Comparison of ENCODE assay signal across 16 cellular contexts in the genomic region with DNA sequence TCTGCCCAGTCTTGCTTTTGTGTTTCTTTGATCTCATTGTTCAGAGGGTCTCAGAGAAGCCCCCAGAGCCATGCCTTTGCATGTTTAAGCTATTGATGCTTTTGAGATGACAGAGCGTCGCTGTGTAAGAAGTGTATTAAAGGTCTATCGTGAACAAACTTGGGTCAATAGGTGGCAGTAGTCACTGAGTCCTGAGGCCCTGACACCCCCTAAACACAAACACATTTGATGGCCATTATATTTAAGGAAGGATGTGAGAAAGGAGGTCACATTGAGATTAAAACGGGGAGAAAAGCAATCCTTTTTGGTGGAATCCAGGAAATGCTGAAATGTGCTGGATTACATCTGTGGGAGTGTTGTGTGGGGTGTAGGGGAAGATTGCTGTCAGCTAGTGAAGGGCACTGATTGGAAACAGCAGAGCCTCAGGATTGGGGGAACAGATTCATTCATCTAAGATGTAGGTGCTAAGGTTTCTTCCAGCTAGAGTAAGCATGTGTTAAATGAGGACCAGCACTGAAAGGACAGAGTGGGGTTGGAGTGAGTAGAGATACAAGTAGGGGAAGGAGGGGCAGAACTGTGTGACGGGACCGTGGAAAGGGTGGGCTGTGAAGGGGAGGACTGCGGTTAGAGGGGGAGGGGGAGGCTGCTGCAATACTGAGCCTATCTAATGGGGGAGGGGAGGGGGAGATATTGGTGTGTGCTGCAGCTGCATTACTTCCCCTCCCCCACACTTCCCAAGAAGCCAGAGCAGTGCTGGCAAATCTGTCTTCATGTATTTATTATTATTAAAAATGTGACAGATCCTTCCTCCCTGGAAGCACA. TPM values are rescaled to one million over a fixed set of nuclear protein-coding genes. Genes with fewer than 3 reads are reported as not detected.
DNase-seq lines count a peak whose midpoint lies in the region; ATAC-seq and TF ChIP-seq lines count a peak whose summit lies in the region.
"Had no signal": no experiment of that assay in that cellular context is flagged by ENCODE, and none has a peak within 500 bp of the region (broad histone marks: within the 10 kb centered on the region; RNA-seq: fewer than 3 reads in every experiment).

No MANE protein-coding gene starts in this region.

- H4K20me1 ChIP-seq in neural cell (ENCODE audit: insufficient read depth), result no peaks in the 10 kb centered on the region

- H3K4me3 ChIP-seq in choroid plexus epithelial cell (ENCODE audit: low read depth, low read length) (no peak overlapping the region), neural cell (ENCODE audit: low read length) (peak overlapping the region; percentile 57), aorta (ENCODE audit: low read length in 2 of 2) (no peak overlapping the region)
- H3K4me3 ChIP-seq: smooth muscle cell had no signal

- DNase-seq in NCI-H2107 treated with DMSO at 0.1 percent for 48 hours (lab: John Stamatoyannopoulos, UW; ENCODE audit: unreplicated experiment) (peak; percentile 38), NCI-H2107 (lab: John Stamatoyannopoulos, UW) (no peak), NAMALWA (ENCODE audit: low spot score) (peak; percentile 11), choroid plexus epithelial cell (ENCODE audit: low read depth) (no peak), progenitor cell of endocrine pancreas (ENCODE audit: low spot score, unreplicated experiment) (no peak), aorta (no peak)
- DNase-seq in activated CD4-positive, alpha-beta T cell treated with anti-CD3 and anti-CD28 coated beads for 4 hours, result no peak
- DNase-seq: activated effector memory CD4-positive, alpha-beta T cell treated with anti-CD3 and anti-CD28 coated beads, Interleukin-2, amount 50 U/mL, for 16 hours; effector CD8-positive, alpha-beta T cell; NCI-H2081 had no signal

- intact Hi-C loops in aorta (cut with DNase I), result loop anchor here in 1 of 2 donors (2.0 to 5.0 kb wide), 2 partner anchors 65 to 81 kb away; no protein-coding TSS in a partner anchor

- H3K27me3 ChIP-seq in neural cell (ENCODE audit: insufficient read depth, low read depth, low read length) (no peaks in the 10 kb centered on the region), aorta (ENCODE audit: control insufficient read depth in 1 of 2, insufficient read depth in 2 of 2, low read length in 1 of 2) (no peaks in the 10 kb centered on the region)

- H3K36me3 ChIP-seq in neural cell (ENCODE audit: insufficient read depth, low read length) (peaks cover 8% of the 10 kb centered on the region), aorta (ENCODE audit: control insufficient read depth in 1 of 2, insufficient read depth in 2 of 2, low read length in 1 of 2) (peaks cover 0 to 6% of the 10 kb centered on the region in 2 donors)

- no peaks in the 10 kb centered on the region for H3F3A ChIP-seq in neural cell (ENCODE audit: insufficient read depth, low read length, poor library complexity, severe bottlenecking)

- H3K27ac Mint-ChIP-seq in progenitor cell of endocrine pancreas, result no peak overlapping the region
- H3K27ac Mint-ChIP-seq: memory B cell had no signal

- peak overlapping the region; percentile 88 for H3K4me2 ChIP-seq in neural cell (ENCODE audit: low read length)
- H3K4me2 ChIP-seq: KMS-11, smooth muscle cell had no signal

- peak overlapping the region; percentile 28 for H2AFZ ChIP-seq in neural cell (ENCODE audit: low read depth, low read length)

- WGBS in aorta, 2 donors, result 47 to 48% methylated on average over 7 of the region's 7 CpGs

- H3K27me3 Mint-ChIP-seq in progenitor cell of endocrine pancreas, result no peaks in the 10 kb centered on the region
- H3K27me3 Mint-ChIP-seq: memory B cell had no signal

- H3K9ac ChIP-seq in neural cell (ENCODE audit: low read length), result peak overlapping the region; percentile 72
- H3K9ac ChIP-seq: KMS-11 had no signal

- peak; percentile 54 for TF ChIP-seq EP300 in neural cell (conservative IDR thresholded peaks at IDR 0.05; ENCODE audit: poor library complexity, severe bottlenecking)

- no peaks in the 10 kb centered on the region for H3K9me2 ChIP-seq in neural cell (ENCODE audit: insufficient read depth, low read length)

- no peak for ATAC-seq in aorta (ENCODE audit: low FRiP score)

- H3K4me1 Mint-ChIP-seq in progenitor cell of endocrine pancreas (ENCODE audit: low read depth), result peaks cover 5% of the 10 kb centered on the region

- H3K79me2 ChIP-seq in neural cell (replicated peaks; ENCODE audit: insufficient read depth, low read length), result no peaks in the 10 kb centered on the region

- H3K27ac ChIP-seq in neural cell (ENCODE audit: low read length), result peak overlapping the region; percentile 96
- H3K27ac ChIP-seq in aorta (ENCODE audit: low read depth in 1 of 2, low read length in 2 of 2), result no peak overlapping the region
- H3K27ac ChIP-seq: KMS-11 had no signal

- H3K36me3 Mint-ChIP-seq in progenitor cell of endocrine pancreas (ENCODE audit: insufficient read depth), result peaks cover 14% of the 10 kb centered on the region

- H3K9me3 Mint-ChIP-seq in progenitor cell of endocrine pancreas (ENCODE audit: low read depth), result no peaks in the 10 kb centered on the region
- H3K9me3 Mint-ChIP-seq: memory B cell had no signal

- H3K9me3 ChIP-seq in neural cell (ENCODE audit: low read length), result no peaks in the 10 kb centered on the region
- no peaks in the 10 kb centered on the region for H3K9me3 ChIP-seq in aorta (ENCODE audit: control insufficient read depth, low read length)

- H3K4me3 Mint-ChIP-seq in progenitor cell of endocrine pancreas (ENCODE audit: low read depth), result no peak overlapping the region
- H3K4me3 Mint-ChIP-seq: memory B cell had no signal

- TF ChIP-seq CTCF in choroid plexus epithelial cell (conservative IDR thresholded peaks at IDR 0.05; ENCODE audit: low read depth, low read length) (peak; percentile 12), neural cell (IDR thresholded peaks at IDR 0.05; ENCODE audit: poor library complexity, severe bottlenecking) (peak; percentile 79), progenitor cell of endocrine pancreas (IDR thresholded peaks at IDR 0.05; ENCODE audit: unreplicated experiment) (no peak)

- peak; percentile 76 for TF ChIP-seq RAD21 in neural cell (conservative IDR thresholded peaks at IDR 0.05)

- H3K4me1 ChIP-seq in aorta (ENCODE audit: control insufficient read depth in 1 of 2, insufficient read depth in 2 of 2, low read length in 2 of 2), result no peaks in the 10 kb centered on the region

TF ChIP-seq in neural cell, 6 proteins besides CTCF, POLR2A, EP300 and RAD21:
- TF ChIP-seq POLR2AphosphoS5 (IDR thresholded peaks at IDR 0.05) (peak; percentile 46), MXI1 (conservative IDR thresholded peaks at IDR 0.05; ENCODE audit: poor library complexity, severe bottlenecking) (peak; percentile 42), EZH2 (IDR thresholded peaks at IDR 0.05; ENCODE audit: borderline replicate concordance, insufficient read depth, low read length, poor library complexity, severe bottlenecking) (no peak), TAF1 (IDR thresholded peaks at IDR 0.05; ENCODE audit: low read depth) (no peak), SMC3 (conservative IDR thresholded peaks at IDR 0.05; ENCODE audit: poor library complexity) (peak; percentile 73)
- TF ChIP-seq, protein P1, sequence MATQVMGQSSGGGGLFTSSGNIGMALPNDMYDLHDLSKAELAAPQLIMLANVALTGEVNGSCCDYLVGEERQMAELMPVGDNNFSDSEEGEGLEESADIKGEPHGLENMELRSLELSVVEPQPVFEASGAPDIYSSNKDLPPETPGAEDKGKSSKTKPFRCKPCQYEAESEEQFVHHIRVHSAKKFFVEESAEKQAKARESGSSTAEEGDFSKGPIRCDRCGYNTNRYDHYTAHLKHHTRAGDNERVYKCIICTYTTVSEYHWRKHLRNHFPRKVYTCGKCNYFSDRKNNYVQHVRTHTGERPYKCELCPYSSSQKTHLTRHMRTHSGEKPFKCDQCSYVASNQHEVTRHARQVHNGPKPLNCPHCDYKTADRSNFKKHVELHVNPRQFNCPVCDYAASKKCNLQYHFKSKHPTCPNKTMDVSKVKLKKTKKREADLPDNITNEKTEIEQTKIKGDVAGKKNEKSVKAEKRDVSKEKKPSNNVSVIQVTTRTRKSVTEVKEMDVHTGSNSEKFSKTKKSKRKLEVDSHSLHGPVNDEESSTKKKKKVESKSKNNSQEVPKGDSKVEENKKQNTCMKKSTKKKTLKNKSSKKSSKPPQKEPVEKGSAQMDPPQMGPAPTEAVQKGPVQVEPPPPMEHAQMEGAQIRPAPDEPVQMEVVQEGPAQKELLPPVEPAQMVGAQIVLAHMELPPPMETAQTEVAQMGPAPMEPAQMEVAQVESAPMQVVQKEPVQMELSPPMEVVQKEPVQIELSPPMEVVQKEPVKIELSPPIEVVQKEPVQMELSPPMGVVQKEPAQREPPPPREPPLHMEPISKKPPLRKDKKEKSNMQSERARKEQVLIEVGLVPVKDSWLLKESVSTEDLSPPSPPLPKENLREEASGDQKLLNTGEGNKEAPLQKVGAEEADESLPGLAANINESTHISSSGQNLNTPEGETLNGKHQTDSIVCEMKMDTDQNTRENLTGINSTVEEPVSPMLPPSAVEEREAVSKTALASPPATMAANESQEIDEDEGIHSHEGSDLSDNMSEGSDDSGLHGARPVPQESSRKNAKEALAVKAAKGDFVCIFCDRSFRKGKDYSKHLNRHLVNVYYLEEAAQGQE (IDR thresholded peaks at IDR 0.05; ENCODE audit: borderline replicate concordance), result peak; percentile 26
TF ChIP-seq in neural cell: peak in this region for 4.

RNA-seq across cellular contexts. Expression of gene NGDN, which starts 12.7 kb away (rescaled TPM):
- polyA plus RNA-seq in neural cell (123 and 137 TPM in 2 replicates), aorta (10 to 100 TPM; 36.6 to 41.7 TPM)
- 65.2 and 72.1 TPM in 2 replicates for polyA minus RNA-seq in neural cell
- total RNA-seq in progenitor cell of endocrine pancreas (45.6 and 48.6 TPM in 2 replicates), aorta (10 to 100 TPM; 30.8 to 34.5 TPM)

RNA-seq across cellular contexts. Expression of gene MYH7, which starts 46.7 kb away (rescaled TPM):
- 0.08 and 0.12 TPM in 2 replicates for polyA plus RNA-seq in neural cell
- 0.49 and 0.69 TPM in 2 replicates for polyA minus RNA-seq in neural cell
- total RNA-seq in progenitor cell of endocrine pancreas, result not detected in 2 replicates
- not detected for total RNA-seq in aorta
- 1 to 10 TPM in 1 of 2 donors, under 1 TPM in 1; 0.33 to 1.6 TPM for polyA plus RNA-seq in aorta
- total RNA-seq: activated CD8-positive, alpha-beta memory T cell treated with anti-CD3 and anti-CD28 coated beads for 36 hours; omental fat pad; smooth muscle cell had no signal
- polyA plus RNA-seq: smooth muscle cell had no signal

Comparison
In these comparisons a context has a peak if more than half of its experiments do, and no peak if none do; other contexts are left out.
1. DNase-seq: peak in NCI-H2107 treated with DMSO at 0.1 percent for 48 hours (single experiment) and NAMALWA (single experiment); none in NCI-H2107 (single experiment), choroid plexus epithelial cell (single experiment), progenitor cell of endocrine pancreas (single experiment), activated CD4-positive, alpha-beta T cell treated with anti-CD3 and anti-CD28 coated beads for 4 hours (0 of 2) and aorta (0 of 2).